Comparison of ENCODE assay signal across 8 cellular contexts in the genomic region with DNA sequence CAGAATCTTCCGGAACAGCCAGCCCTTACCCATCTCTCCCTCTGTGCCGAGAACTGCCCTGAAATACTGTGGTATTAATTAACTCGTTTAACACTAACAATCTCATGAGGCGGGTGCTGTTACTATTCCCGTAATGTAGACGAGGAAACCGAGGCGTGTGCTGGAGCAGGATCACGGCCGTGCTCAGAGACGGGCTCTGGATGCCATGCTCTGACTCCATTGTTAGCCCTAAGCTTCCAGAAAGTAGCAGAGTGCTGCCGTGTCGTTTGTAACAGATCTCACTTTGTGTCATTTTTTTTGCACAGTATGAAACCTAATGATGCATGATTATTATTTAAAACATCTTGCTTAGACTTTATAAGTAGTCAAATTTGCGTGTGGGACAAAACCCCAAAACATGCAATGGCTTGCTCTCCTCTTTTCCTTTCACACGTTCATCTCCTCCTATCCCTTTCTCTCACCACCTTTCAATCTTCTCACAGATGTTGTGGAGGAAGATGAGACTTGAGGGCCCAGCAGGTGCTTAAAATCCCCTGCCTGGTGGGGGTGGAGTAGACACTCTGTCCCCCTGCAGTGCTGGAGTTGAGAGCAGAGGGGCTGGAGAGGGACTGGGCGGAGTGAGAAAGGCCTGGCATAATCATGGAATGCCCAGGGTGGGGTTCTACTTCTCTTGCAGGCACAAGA. TPM values are rescaled to one million over a fixed set of nuclear protein-coding genes. Genes with fewer than 3 reads are reported as not detected.
A peak's percentile ranks its signal among the peaks of the same experiment; 100 is the strongest.
DNase-seq lines count a peak whose midpoint lies in the region; ATAC-seq, FAIRE-seq and TF ChIP-seq lines count a peak whose summit lies in the region.

No MANE protein-coding gene starts in this region.

- intact Hi-C loops in activated B cell treated with CpG ODN at 0.5 μM for 24 hours (cut with micrococcal nuclease) (loop anchor here (1.0 to 10.0 kb wide), 7 partner anchors 33 to 1191 kb away; partner anchors contain the start of genes RHEB and ZNF775), sigmoid colon (cut with DNase I) (loop anchor here (2.0 kb wide), 1 partner anchor 17 kb away; the partner anchor contains the start of gene RARRES2)

- WGBS in sigmoid colon, 2 donors: 9 to 14% methylated on average over 16 of the region's 16 CpGs

- H3K27ac Mint-ChIP-seq in activated B cell treated with CpG ODN at 0.5 μM for 24 hours: peak overlapping the region; percentile 91

- no peak overlapping the region for H3K27ac ChIP-seq in cardiac muscle cell
- peak overlapping the region; percentile 81 to 91 (median 84) for H3K27ac ChIP-seq in sigmoid colon

- TF ChIP-seq CTCF in activated B cell treated with CpG ODN at 0.5 μM for 24 hours (IDR thresholded peaks at IDR 0.05) (no peak), cardiac muscle cell (IDR thresholded peaks at IDR 0.05; ENCODE audit: low read depth, low read length) (no peak), sigmoid colon (IDR thresholded peaks at IDR 0.05) (no peak)

- peak overlapping the region; percentile 93 for H3K4me3 Mint-ChIP-seq in activated B cell treated with CpG ODN at 0.5 μM for 24 hours

- no peak for TF ChIP-seq POLR2A in sigmoid colon (IDR thresholded peaks at IDR 0.05)

- no peaks in the 10 kb centered on the region for H3K9me3 Mint-ChIP-seq in activated B cell treated with CpG ODN at 0.5 μM for 24 hours

- DNase-seq in NCI-H1436 (lab: John Stamatoyannopoulos, UW): peak; percentile 8
- no peak for DNase-seq in NCI-H1436 treated with DMSO at 0.1 percent for 48 hours (lab: John Stamatoyannopoulos, UW)
- DNase-seq in activated B cell treated with CpG ODN at 0.5 μM for 24 hours: no peak
- peak; percentile 21 to 22 for DNase-seq in cardiac muscle cell (ENCODE audit: low read depth in 1 of 2, low spot score in 1 of 2)
- DNase-seq in sigmoid colon: no peak
- no peak for DNase-seq in urothelium cell line (ENCODE audit: low spot score)
- no peak for DNase-seq in KG1 (lab: John Stamatoyannopoulos, UW)

- H3K36me3 ChIP-seq in cardiac muscle cell (no peaks in the 10 kb centered on the region), sigmoid colon (peaks cover 0 to 34% (median 7%) of the 10 kb centered on the region in 4 donors)

- POLR2A ChIA-PET in activated B cell treated with CpG ODN at 0.5 μM for 24 hours (lab: Charles Lee): interaction anchor here (1.0 to 2.6 kb wide), 7 partner anchors 44 to 85 kb away, joined by 3 to 10 read pairs (median 4); no protein-coding TSS in a partner anchor

- TF ChIP-seq EP300 in sigmoid colon (IDR thresholded peaks at IDR 0.05): no peak

- H3K9me3 ChIP-seq in cardiac muscle cell (ENCODE audit: low read depth): no peaks in the 10 kb centered on the region
- H3K9me3 ChIP-seq in sigmoid colon: no peaks in the 10 kb centered on the region

- H3K36me3 Mint-ChIP-seq in activated B cell treated with CpG ODN at 0.5 μM for 24 hours (ENCODE audit: low read depth): peaks cover 36% of the 10 kb centered on the region

- H3K4me1 ChIP-seq in cardiac muscle cell (ENCODE audit: low read depth): no peaks in the 10 kb centered on the region
- H3K4me1 ChIP-seq in sigmoid colon: peaks cover 0 to 29% (median 23%) of the 10 kb centered on the region in 4 donors

- H3K4me3 ChIP-seq in cardiac muscle cell (peak overlapping the region; percentile 45), sigmoid colon (peak overlapping the region; percentile 56 to 89 (median 66))

- FAIRE-seq in urothelium cell line (lab: Jason Lieb, UNC): no peak

- ATAC-seq in HG03159 (IDR thresholded peaks at IDR 0.05; ENCODE audit: unreplicated experiment) (peak; percentile 26), activated B cell treated with CpG ODN at 0.5 μM for 24 hours (ENCODE audit: low read depth) (peak; percentile 11)

- H3K27me3 Mint-ChIP-seq in activated B cell treated with CpG ODN at 0.5 μM for 24 hours: no peaks in the 10 kb centered on the region

- H3K4me1 Mint-ChIP-seq in activated B cell treated with CpG ODN at 0.5 μM for 24 hours: peaks cover 46% of the 10 kb centered on the region

- CTCF ChIA-PET in activated B cell treated with CpG ODN at 0.5 μM for 24 hours (lab: Charles Lee): interaction anchor here (0.7 to 0.9 kb wide), 2 partner anchors 38 to 82 kb away, joined by 3 to 4 read pairs; a partner anchor contains a TSS

- H3K27me3 ChIP-seq in cardiac muscle cell (no peaks in the 10 kb centered on the region), sigmoid colon (no peaks in the 10 kb centered on the region)

RNA-seq across cellular contexts. Expression of gene ACTR3C, which starts 0.5 kb away (rescaled TPM):
- total RNA-seq in activated B cell treated with CpG ODN at 0.5 μM for 24 hours (10.1 and 14.3 TPM in 2 replicates), cardiac muscle cell (1.5 and 4.8 TPM in 2 replicates), sigmoid colon (10 to 100 TPM in 1 of 4 donors, 1 to 10 TPM in 3; 2.9 to 13.3 (median 8.3) TPM)
- polyA plus RNA-seq in cardiac muscle cell (2.2 and 2.4 TPM in 2 replicates), sigmoid colon (10 to 100 TPM in 1 of 3 donors, 1 to 10 TPM in 2; 3.6 to 12.4 (median 5.3) TPM)

RNA-seq across cellular contexts. Expression of gene LRRC61, which starts 0.7 kb away (rescaled TPM):
- total RNA-seq in activated B cell treated with CpG ODN at 0.5 μM for 24 hours (10.7 and 11.0 TPM in 2 replicates), cardiac muscle cell (34.0 and 34.5 TPM in 2 replicates), sigmoid colon (10 to 100 TPM; 10.3 to 14.0 (median 11.0) TPM)
- polyA plus RNA-seq in cardiac muscle cell (30.0 and 31.4 TPM in 2 replicates), sigmoid colon (10 to 100 TPM in 2 of 3 donors, 1 to 10 TPM in 1; 4.4 to 18.6 (median 10.8) TPM)

RNA-seq across cellular contexts. Expression of gene RARRES2, which starts 17.6 kb away (rescaled TPM):
- total RNA-seq in activated B cell treated with CpG ODN at 0.5 μM for 24 hours: not detected in 2 replicates
- total RNA-seq in cardiac muscle cell: 4.2 and 5.5 TPM in 2 replicates
- polyA plus RNA-seq in cardiac muscle cell: 5.7 and 8.3 TPM in 2 replicates
- total RNA-seq in sigmoid colon: 100 to 1,000 TPM; 257 to 447 (median 388) TPM
- 100 to 1,000 TPM in 2 of 3 donors, 10 to 100 TPM in 1; 28.9 to 289 (median 132) TPM for polyA plus RNA-seq in sigmoid colon

RNA-seq across cellular contexts. Expression of gene REPIN1, which starts 44.8 kb away (rescaled TPM):
- total RNA-seq in activated B cell treated with CpG ODN at 0.5 μM for 24 hours (106 and 116 TPM in 2 replicates), cardiac muscle cell (222 and 270 TPM in 2 replicates), sigmoid colon (10 to 100 TPM; 56.3 to 63.7 (median 57.0) TPM)
- polyA plus RNA-seq in cardiac muscle cell (185 and 224 TPM in 2 replicates), sigmoid colon (100 to 1,000 TPM in 1 of 3 donors, 10 to 100 TPM in 2; 50.9 to 131 (median 52.3) TPM)

RNA-seq across cellular contexts. Expression of gene ZNF775, which starts 55.3 kb away (rescaled TPM):
- 8.0 and 8.8 TPM in 2 replicates for total RNA-seq in activated B cell treated with CpG ODN at 0.5 μM for 24 hours
- total RNA-seq in cardiac muscle cell: 31.7 and 34.3 TPM in 2 replicates
- 29.7 and 40.1 TPM in 2 replicates for polyA plus RNA-seq in cardiac muscle cell
- 10 to 100 TPM in 1 of 4 donors, 1 to 10 TPM in 3; 6.1 to 10.7 (median 6.9) TPM for total RNA-seq in sigmoid colon
- polyA plus RNA-seq in sigmoid colon: 1 to 10 TPM; 3.0 to 6.1 (median 5.4) TPM

Comparison
In these comparisons a context has a peak if more than half of its experiments do, and no peak if none do; other contexts are left out.
1. DNase-seq: peak in NCI-H1436 (single experiment) and cardiac muscle cell (2 of 2); none in NCI-H1436 treated with DMSO at 0.1 percent for 48 hours (single experiment), activated B cell treated with CpG ODN at 0.5 μM for 24 hours (single experiment), sigmoid colon (single experiment), urothelium cell line (single experiment) and KG1 (single experiment).
2. RNA of gene RARRES2, which starts 17.6 kb away (total RNA-seq): 257 to 447 TPM in sigmoid colon; 4.2 to 5.5 TPM in cardiac muscle cell and not detected in activated B cell treated with CpG ODN at 0.5 μM for 24 hours; every median in the first group is over 10 times any median in the second.